In the genomic region with DNA sequence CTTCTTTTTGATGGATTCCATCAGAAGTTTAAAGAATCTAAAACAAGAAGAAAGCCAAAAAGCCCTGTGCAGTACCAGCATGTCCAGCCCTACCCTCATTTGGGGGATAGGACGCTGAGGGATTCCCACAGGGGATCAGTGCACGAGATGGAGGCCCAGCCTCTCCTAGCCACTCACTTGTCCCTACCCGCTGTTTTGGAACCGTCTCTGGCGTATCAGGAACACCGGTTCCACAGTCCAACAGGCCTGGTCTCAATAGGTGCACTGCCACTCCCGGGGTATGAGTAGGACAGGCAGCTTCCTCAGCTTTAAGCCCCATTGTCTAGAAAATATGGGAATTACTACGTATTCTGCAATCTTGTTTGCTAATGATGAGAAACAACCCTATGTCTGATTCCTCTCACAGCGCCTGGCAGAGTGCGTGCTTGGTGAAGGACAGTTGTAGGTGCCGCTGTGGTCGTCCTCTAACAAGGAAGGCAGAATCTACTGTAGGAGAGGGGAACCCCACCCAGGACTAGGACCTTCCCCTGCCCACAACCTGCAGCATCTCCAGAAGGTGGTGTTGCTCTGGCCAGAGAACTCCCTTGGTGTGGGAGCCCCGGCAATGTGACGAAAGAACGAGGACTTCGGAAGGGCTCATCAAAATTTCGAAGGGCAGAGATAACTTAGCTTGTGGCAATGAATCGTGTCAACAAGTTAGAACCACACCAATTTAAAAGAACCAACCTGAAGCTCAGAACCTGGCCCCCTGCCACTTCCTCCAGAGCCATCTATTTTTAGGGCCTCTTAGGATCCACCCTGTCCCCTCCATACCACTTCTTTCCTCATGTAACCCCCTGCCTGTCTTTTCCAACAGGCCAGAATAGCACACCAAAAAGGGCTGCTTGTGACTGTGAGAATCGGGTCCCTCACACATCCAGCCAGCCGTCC, we compare ENCODE assay signal across 14 cellular contexts.
DNase-seq lines count a peak whose midpoint lies in the region; ATAC-seq lines count a peak whose summit lies in the region.
"Had no signal": no experiment of that assay in that cellular context is flagged by ENCODE, and none has a peak within 500 bp of the region (broad histone marks: within the 10 kb centered on the region; RNA-seq: fewer than 3 reads in every experiment).

No MANE protein-coding gene starts in this region.

- H3K27ac Mint-ChIP-seq in activated naive CD4-positive, alpha-beta T cell treated with anti-CD3 and anti-CD28 coated beads for 36 hours: peak overlapping the region; percentile 61
- H3K27ac Mint-ChIP-seq in T-helper 17 cell: peak overlapping the region; percentile 98
- peak overlapping the region; percentile 85 to 100 (median 100) for H3K27ac Mint-ChIP-seq in immature natural killer cell
- H3K27ac Mint-ChIP-seq in stimulated activated memory B cell treated with anti-CD40 and anti-IgM and Interleukin-4, amounts not matched to agents 10 μg/mL and 1 μg/mL and 100 μg/mL, for 72 hours: peak overlapping the region; percentile 93
- H3K27ac Mint-ChIP-seq: HFFc6 had no signal

- in situ Hi-C loops in GM23248 (cut with MboI): no loop called here

- H3K79me2 ChIP-seq in GM23248 (ENCODE audit: insufficient read depth): no peaks in the 10 kb centered on the region

- no peaks in the 10 kb centered on the region for H3K9me3 ChIP-seq in T-helper 17 cell (ENCODE audit: control insufficient read depth, low read length, poor library complexity, severe bottlenecking)
- no peaks in the 10 kb centered on the region for H3K9me3 ChIP-seq in GM23248 (ENCODE audit: low read depth)
- H3K9me3 ChIP-seq: colonic mucosa, esophagus muscularis mucosa, testis had no signal

- intact Hi-C loops in activated naive CD4-positive, alpha-beta T cell treated with anti-CD3 and anti-CD28 coated beads for 36 hours (cut with micrococcal nuclease): loop anchor here (10.0 kb wide), 1 partner anchor 619 kb away; a partner anchor contains a TSS

- H4K20me1 ChIP-seq in GM23248 (ENCODE audit: insufficient read depth): no peaks in the 10 kb centered on the region

- H3K4me3 ChIP-seq in GM23248: no peak overlapping the region
- H3K4me3 ChIP-seq: colonic mucosa, esophagus muscularis mucosa, testis had no signal

- no peak for ATAC-seq in T-helper 17 cell
- no peak for ATAC-seq in stimulated activated memory B cell treated with anti-CD40 and anti-IgM and Interleukin-4, amounts not matched to agents 10 μg/mL and 1 μg/mL and 100 μg/mL, for 72 hours
- ATAC-seq in GM21737 (IDR thresholded peaks at IDR 0.05; ENCODE audit: unreplicated experiment): no peak

- H3K36me3 ChIP-seq in GM23248 (ENCODE audit: low read depth): 0 out of 2 replicates have a peak, but pooled peaks cover 8% of the 10 kb centered on the region
- H3K36me3 ChIP-seq: colonic mucosa had no signal

- peaks cover 22% of the 10 kb centered on the region for H3F3A ChIP-seq in GM23248 (ENCODE audit: insufficient read depth)

- H3K27ac ChIP-seq in GM23248: no peak overlapping the region
- H3K27ac ChIP-seq: colonic mucosa, testis had no signal

- no peak overlapping the region for H2AFZ ChIP-seq in GM23248

- H3K27me3 Mint-ChIP-seq in activated naive CD4-positive, alpha-beta T cell treated with anti-CD3 and anti-CD28 coated beads for 36 hours (ENCODE audit: low read depth): no peaks in the 10 kb centered on the region
- H3K27me3 Mint-ChIP-seq in T-helper 17 cell (no peaks in the 10 kb centered on the region), immature natural killer cell (ENCODE audit: low read depth in 3 of 3) (peaks cover 21 to 26% (median 22%) of the 10 kb centered on the region in 3 donors)
- no peaks in the 10 kb centered on the region for H3K27me3 Mint-ChIP-seq in stimulated activated memory B cell treated with anti-CD40 and anti-IgM and Interleukin-4, amounts not matched to agents 10 μg/mL and 1 μg/mL and 100 μg/mL, for 72 hours

- no peaks in the 10 kb centered on the region for H3K9me3 Mint-ChIP-seq in activated naive CD4-positive, alpha-beta T cell treated with anti-CD3 and anti-CD28 coated beads for 36 hours
- H3K9me3 Mint-ChIP-seq in immature natural killer cell: no peaks in the 10 kb centered on the region
- no peaks in the 10 kb centered on the region for H3K9me3 Mint-ChIP-seq in stimulated activated memory B cell treated with anti-CD40 and anti-IgM and Interleukin-4, amounts not matched to agents 10 μg/mL and 1 μg/mL and 100 μg/mL, for 72 hours
- H3K9me3 Mint-ChIP-seq: HFFc6 had no signal

- H3K27me3 ChIP-seq in GM23248 (replicated peaks; ENCODE audit: insufficient read depth): no peaks in the 10 kb centered on the region
- H3K27me3 ChIP-seq: colonic mucosa, esophagus muscularis mucosa, testis had no signal

- WGBS in GM23248 (ENCODE audit: low coverage in 1 of 2, low lambda C conversion rate in 2 of 2, missing lambda C conversion rate in 2 of 2), 2 experiments: 94 to 97% methylated on average over 20 of the region's 20 CpGs

- peaks cover 36% of the 10 kb centered on the region for H3K4me1 ChIP-seq in GM23248 (ENCODE audit: insufficient read depth)

- H3K4me1 Mint-ChIP-seq in activated naive CD4-positive, alpha-beta T cell treated with anti-CD3 and anti-CD28 coated beads for 36 hours (ENCODE audit: low read depth): peaks cover 60% of the 10 kb centered on the region
- H3K4me1 Mint-ChIP-seq in T-helper 17 cell (peaks cover 46% of the 10 kb centered on the region), immature natural killer cell (peaks cover 51 to 52% of the 10 kb centered on the region in 2 donors)
- H3K4me1 Mint-ChIP-seq in stimulated activated memory B cell treated with anti-CD40 and anti-IgM and Interleukin-4, amounts not matched to agents 10 μg/mL and 1 μg/mL and 100 μg/mL, for 72 hours: peaks cover 52% of the 10 kb centered on the region

- peaks cover 69% of the 10 kb centered on the region for H3K36me3 Mint-ChIP-seq in activated naive CD4-positive, alpha-beta T cell treated with anti-CD3 and anti-CD28 coated beads for 36 hours (ENCODE audit: low read depth)
- H3K36me3 Mint-ChIP-seq in T-helper 17 cell (ENCODE audit: low read depth) (peaks cover 10% of the 10 kb centered on the region), immature natural killer cell (peaks cover 18 to 40% (median 32%) of the 10 kb centered on the region in 3 donors)
- peaks cover 73% of the 10 kb centered on the region for H3K36me3 Mint-ChIP-seq in stimulated activated memory B cell treated with anti-CD40 and anti-IgM and Interleukin-4, amounts not matched to agents 10 μg/mL and 1 μg/mL and 100 μg/mL, for 72 hours

- H3K9me2 ChIP-seq in GM23248 (ENCODE audit: insufficient read depth): no peaks in the 10 kb centered on the region

- CTCF ChIA-PET in activated naive CD4-positive, alpha-beta T cell treated with anti-CD3 and anti-CD28 coated beads for 36 hours (lab: Charles Lee): interaction anchor here (0.6 to 6.9 kb wide), 2 partner anchors 206 to 354 kb away, joined by 3 to 80 read pairs; no protein-coding TSS in a partner anchor

- H3K4me3 Mint-ChIP-seq in activated naive CD4-positive, alpha-beta T cell treated with anti-CD3 and anti-CD28 coated beads for 36 hours: no peak overlapping the region
- H3K4me3 Mint-ChIP-seq in T-helper 17 cell: peak overlapping the region; percentile 2
- peak overlapping the region in 2 of 5 donors; percentile 30 to 53 for H3K4me3 Mint-ChIP-seq in immature natural killer cell
- H3K4me3 Mint-ChIP-seq in stimulated activated memory B cell treated with anti-CD40 and anti-IgM and Interleukin-4, amounts not matched to agents 10 μg/mL and 1 μg/mL and 100 μg/mL, for 72 hours: no peak overlapping the region
- H3K4me3 Mint-ChIP-seq: HFFc6 had no signal

- H3K9ac ChIP-seq in GM23248: no peak overlapping the region

- no peak for DNase-seq in activated naive CD4-positive, alpha-beta T cell treated with anti-CD3 and anti-CD28 coated beads for 36 hours
- DNase-seq in activated naive CD4-positive, alpha-beta T cell treated with anti-CD3 and anti-CD28 coated beads, Interleukin-2, amount 50 U/mL, for 16 hours: no peak
- DNase-seq in T-helper 17 cell (no peak), immature natural killer cell (no peak), DMS79 treated with DMSO at 0.1 percent for 48 hours (lab: John Stamatoyannopoulos, UW) (no peak), GM23248 (no peak)
- DNase-seq: colonic mucosa, HFFc6, NCI-H2029, NCI-H69, testis had no signal

- no peak overlapping the region for H3K4me2 ChIP-seq in GM23248 (ENCODE audit: unreplicated experiment)
